Comparison of ENCODE assay signal across 8 cellular contexts in the genomic region with DNA sequence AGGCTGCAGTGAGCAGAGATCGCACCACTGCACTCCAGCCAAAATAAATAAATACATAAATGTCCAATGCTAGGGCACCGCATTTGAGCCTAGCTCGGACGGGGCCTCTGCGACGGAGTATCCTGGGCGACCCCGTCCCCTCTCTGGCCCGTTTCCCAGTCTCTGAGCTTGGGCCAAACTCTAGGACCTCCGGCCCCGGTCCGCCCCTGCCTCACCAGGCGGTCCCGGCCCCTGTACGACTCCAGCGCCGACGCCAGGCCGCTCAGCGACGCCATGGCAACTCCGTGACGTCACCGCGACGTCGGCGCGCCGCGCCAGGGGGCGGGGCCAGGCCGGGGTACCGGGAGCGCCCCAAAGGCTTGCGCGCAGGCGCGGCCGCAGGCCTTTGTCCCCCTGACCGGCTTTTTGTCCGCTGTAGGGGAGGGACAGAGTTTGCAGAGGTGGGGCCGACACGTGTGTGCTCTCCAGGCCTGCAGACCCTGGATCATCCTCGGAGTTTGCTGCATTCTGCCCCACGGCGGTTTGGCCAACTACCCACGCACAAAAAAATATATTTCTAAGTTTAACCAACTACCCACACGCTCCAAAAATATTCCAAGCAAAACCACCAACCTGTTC.
DNase-seq lines count a peak whose midpoint lies in the region; ATAC-seq and TF ChIP-seq lines count a peak whose summit lies in the region.

PEX11G (minus strand) TSS at position 300 of the 618 bp plus-strand sequence; CDS start at position 275, 25 bp downstream.

- peak within 1 kb of the TSS; percentile 66 for H3K4me3 ChIP-seq in GM12865 (ENCODE audit: low read depth, low read length)

- TF ChIP-seq CTCF in GM12865 (IDR thresholded peaks at IDR 0.05; ENCODE audit: insufficient read depth, low read depth, low read length, missing control alignments) = no peak

- ATAC-seq in HG03439 (IDR thresholded peaks at IDR 0.05; ENCODE audit: unreplicated experiment) (peak; percentile 60), GM21515 (IDR thresholded peaks at IDR 0.05; ENCODE audit: unreplicated experiment) (no peak)

- peak; percentile 90 for DNase-seq in GM12865 (ENCODE audit: low read depth)
- peak; percentile 60 to 84 for DNase-seq in NOMO-1 (lab: John Stamatoyannopoulos, UW; ENCODE audit: unreplicated experiment in 2 of 2)
- DNase-seq in activated T-cell treated with anti-CD3 and anti-CD28 coated beads for 1 hour (ENCODE audit: low read depth) = peak; percentile 83
- peak; percentile 98 for DNase-seq in epidermal melanocyte (ENCODE audit: insufficient read length, low spot score)
- DNase-seq in middle frontal gyrus (ENCODE audit: extremely low spot score, low spot score) = peak; percentile 89
- peak; percentile 87 to 88 for DNase-seq in stimulated activated CD8-positive, alpha-beta memory T cell treated with anti-CD3 and anti-CD28 coated beads, Interleukin-15, amount 100 ng/mL, for 48 hours (ENCODE audit: low read depth in 2 of 2)
